ENCODE assay signal across 1 cellular context in genomic region chr6:87340230-87340629, GRCh38.
A peak's percentile ranks its signal among the peaks of the same experiment; 100 is the strongest.
TF ChIP-seq lines count a peak whose summit lies in the region.

No MANE protein-coding gene starts in this region.

TF ChIP-seq in K562, 482 proteins besides CTCF, POLR2A, EP300 and RAD21 (continues in another document):
- TF ChIP-seq KLF16 (IDR thresholded peaks at IDR 0.05) (no peak), MXI1 (IDR thresholded peaks at IDR 0.05; ENCODE audit: low read depth, low read length) (no peak), RBM25 (IDR thresholded peaks at IDR 0.05; ENCODE audit: low read depth, low read length, severe bottlenecking) (no peak), MTF1 (CRISPR knock-in tag; IDR thresholded peaks at IDR 0.05; ENCODE audit: borderline replicate concordance) (no peak), ZNF407 (IDR thresholded peaks at IDR 0.05; ENCODE audit: low read depth) (no peak), TAL1 (IDR thresholded peaks at IDR 0.05) (no peak), ZNF77 (CRISPR knock-in tag; IDR thresholded peaks at IDR 0.05) (no peak), DIDO1 (tag; IDR thresholded peaks at IDR 0.05; ENCODE audit: low read depth) (no peak), SMARCA4 (IDR thresholded peaks at IDR 0.05) (0 out of 2 replicates have a peak, but pooled peaks have one; percentile 20), POLR3A (IDR thresholded peaks at IDR 0.05; ENCODE audit: borderline replicate concordance, extremely low read depth, insufficient read depth, insufficient read length) (no peak), NR3C1 (CRISPR knock-in tag; IDR thresholded peaks at IDR 0.05) (no peak), SRF (CRISPR knock-in tag; IDR thresholded peaks at IDR 0.05) (no peak), HMG20B (CRISPR knock-in tag; IDR thresholded peaks at IDR 0.05) (no peak), ZNF12 (CRISPR knock-in tag; IDR thresholded peaks at IDR 0.05) (no peak), ELF1 (tag; IDR thresholded peaks at IDR 0.05) (no peak), ARID3B (CRISPR knock-in tag; IDR thresholded peaks at IDR 0.05; ENCODE audit: borderline replicate concordance) (no peak), DPF2 (IDR thresholded peaks at IDR 0.05) (no peak), TAF9B (IDR thresholded peaks at IDR 0.05; ENCODE audit: partially characterized antibody) (no peak), ZNF224 (CRISPR knock-in tag; IDR thresholded peaks at IDR 0.05) (no peak), ZNF124 (CRISPR knock-in tag; IDR thresholded peaks at IDR 0.05) (no peak), MCM5 (IDR thresholded peaks at IDR 0.05; ENCODE audit: low read depth) (no peak), ZBTB1 (CRISPR knock-in tag; IDR thresholded peaks at IDR 0.05; ENCODE audit: borderline replicate concordance, low read depth) (no peak), ESRRB (CRISPR knock-in tag; IDR thresholded peaks at IDR 0.05; ENCODE audit: borderline replicate concordance) (no peak), ZZZ3 (IDR thresholded peaks at IDR 0.05) (no peak), ATF7 (IDR thresholded peaks at IDR 0.05) (peak; percentile 16; the same call in 1 of the 2 replicates), HES1 (IDR thresholded peaks at IDR 0.05; ENCODE audit: low read depth) (no peak), JUND (IDR thresholded peaks at IDR 0.05; ENCODE audit: borderline replicate concordance, low read depth, low read length) (peak; percentile 3; the same call in 1 of the 2 replicates), JUND (tag; IDR thresholded peaks at IDR 0.05; ENCODE audit: borderline replicate concordance, low read depth, low read length) (0 out of 3 replicates have a peak, but pooled peaks have one; percentile 47), SREBF2 (CRISPR knock-in tag; IDR thresholded peaks at IDR 0.05) (no peak), ATF1 (CRISPR knock-in tag; IDR thresholded peaks at IDR 0.05) (no peak), ATF1 (tag; IDR thresholded peaks at IDR 0.05) (peak; percentile 25; the same call in 1 of the 2 replicates)
- TF ChIP-seq, protein P1, sequence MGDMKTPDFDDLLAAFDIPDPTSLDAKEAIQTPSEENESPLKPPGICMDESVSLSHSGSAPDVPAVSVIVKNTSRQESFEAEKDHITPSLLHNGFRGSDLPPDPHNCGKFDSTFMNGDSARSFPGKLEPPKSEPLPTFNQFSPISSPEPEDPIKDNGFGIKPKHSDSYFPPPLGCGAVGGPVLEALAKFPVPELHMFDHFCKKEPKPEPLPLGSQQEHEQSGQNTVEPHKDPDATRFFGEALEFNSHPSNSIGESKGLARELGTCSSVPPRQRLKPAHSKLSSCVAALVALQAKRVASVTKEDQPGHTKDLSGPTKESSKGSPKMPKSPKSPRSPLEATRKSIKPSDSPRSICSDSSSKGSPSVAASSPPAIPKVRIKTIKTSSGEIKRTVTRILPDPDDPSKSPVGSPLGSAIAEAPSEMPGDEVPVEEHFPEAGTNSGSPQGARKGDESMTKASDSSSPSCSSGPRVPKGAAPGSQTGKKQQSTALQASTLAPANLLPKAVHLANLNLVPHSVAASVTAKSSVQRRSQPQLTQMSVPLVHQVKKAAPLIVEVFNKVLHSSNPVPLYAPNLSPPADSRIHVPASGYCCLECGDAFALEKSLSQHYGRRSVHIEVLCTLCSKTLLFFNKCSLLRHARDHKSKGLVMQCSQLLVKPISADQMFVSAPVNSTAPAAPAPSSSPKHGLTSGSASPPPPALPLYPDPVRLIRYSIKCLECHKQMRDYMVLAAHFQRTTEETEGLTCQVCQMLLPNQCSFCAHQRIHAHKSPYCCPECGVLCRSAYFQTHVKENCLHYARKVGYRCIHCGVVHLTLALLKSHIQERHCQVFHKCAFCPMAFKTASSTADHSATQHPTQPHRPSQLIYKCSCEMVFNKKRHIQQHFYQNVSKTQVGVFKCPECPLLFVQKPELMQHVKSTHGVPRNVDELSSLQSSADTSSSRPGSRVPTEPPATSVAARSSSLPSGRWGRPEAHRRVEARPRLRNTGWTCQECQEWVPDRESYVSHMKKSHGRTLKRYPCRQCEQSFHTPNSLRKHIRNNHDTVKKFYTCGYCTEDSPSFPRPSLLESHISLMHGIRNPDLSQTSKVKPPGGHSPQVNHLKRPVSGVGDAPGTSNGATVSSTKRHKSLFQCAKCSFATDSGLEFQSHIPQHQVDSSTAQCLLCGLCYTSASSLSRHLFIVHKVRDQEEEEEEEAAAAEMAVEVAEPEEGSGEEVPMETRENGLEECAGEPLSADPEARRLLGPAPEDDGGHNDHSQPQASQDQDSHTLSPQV (IDR thresholded peaks at IDR 0.05), result 0 out of 2 replicates have a peak, but pooled peaks have one; percentile 26
- TF ChIP-seq, protein P2, sequence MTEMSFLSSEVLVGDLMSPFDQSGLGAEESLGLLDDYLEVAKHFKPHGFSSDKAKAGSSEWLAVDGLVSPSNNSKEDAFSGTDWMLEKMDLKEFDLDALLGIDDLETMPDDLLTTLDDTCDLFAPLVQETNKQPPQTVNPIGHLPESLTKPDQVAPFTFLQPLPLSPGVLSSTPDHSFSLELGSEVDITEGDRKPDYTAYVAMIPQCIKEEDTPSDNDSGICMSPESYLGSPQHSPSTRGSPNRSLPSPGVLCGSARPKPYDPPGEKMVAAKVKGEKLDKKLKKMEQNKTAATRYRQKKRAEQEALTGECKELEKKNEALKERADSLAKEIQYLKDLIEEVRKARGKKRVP (CRISPR knock-in tag; IDR thresholded peaks at IDR 0.05), result no peak
- TF ChIP-seq, protein P3, sequence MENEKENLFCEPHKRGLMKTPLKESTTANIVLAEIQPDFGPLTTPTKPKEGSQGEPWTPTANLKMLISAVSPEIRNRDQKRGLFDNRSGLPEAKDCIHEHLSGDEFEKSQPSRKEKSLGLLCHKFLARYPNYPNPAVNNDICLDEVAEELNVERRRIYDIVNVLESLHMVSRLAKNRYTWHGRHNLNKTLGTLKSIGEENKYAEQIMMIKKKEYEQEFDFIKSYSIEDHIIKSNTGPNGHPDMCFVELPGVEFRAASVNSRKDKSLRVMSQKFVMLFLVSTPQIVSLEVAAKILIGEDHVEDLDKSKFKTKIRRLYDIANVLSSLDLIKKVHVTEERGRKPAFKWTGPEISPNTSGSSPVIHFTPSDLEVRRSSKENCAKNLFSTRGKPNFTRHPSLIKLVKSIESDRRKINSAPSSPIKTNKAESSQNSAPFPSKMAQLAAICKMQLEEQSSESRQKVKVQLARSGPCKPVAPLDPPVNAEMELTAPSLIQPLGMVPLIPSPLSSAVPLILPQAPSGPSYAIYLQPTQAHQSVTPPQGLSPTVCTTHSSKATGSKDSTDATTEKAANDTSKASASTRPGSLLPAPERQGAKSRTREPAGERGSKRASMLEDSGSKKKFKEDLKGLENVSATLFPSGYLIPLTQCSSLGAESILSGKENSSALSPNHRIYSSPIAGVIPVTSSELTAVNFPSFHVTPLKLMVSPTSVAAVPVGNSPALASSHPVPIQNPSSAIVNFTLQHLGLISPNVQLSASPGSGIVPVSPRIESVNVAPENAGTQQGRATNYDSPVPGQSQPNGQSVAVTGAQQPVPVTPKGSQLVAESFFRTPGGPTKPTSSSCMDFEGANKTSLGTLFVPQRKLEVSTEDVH (IDR thresholded peaks at IDR 0.05; ENCODE audit: low read depth, partially characterized antibody), result no peak
- TF ChIP-seq, protein P4, sequence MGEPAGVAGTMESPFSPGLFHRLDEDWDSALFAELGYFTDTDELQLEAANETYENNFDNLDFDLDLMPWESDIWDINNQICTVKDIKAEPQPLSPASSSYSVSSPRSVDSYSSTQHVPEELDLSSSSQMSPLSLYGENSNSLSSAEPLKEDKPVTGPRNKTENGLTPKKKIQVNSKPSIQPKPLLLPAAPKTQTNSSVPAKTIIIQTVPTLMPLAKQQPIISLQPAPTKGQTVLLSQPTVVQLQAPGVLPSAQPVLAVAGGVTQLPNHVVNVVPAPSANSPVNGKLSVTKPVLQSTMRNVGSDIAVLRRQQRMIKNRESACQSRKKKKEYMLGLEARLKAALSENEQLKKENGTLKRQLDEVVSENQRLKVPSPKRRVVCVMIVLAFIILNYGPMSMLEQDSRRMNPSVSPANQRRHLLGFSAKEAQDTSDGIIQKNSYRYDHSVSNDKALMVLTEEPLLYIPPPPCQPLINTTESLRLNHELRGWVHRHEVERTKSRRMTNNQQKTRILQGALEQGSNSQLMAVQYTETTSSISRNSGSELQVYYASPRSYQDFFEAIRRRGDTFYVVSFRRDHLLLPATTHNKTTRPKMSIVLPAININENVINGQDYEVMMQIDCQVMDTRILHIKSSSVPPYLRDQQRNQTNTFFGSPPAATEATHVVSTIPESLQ (CRISPR knock-in tag; IDR thresholded peaks at IDR 0.05), result no peak
- TF ChIP-seq, protein P5, sequence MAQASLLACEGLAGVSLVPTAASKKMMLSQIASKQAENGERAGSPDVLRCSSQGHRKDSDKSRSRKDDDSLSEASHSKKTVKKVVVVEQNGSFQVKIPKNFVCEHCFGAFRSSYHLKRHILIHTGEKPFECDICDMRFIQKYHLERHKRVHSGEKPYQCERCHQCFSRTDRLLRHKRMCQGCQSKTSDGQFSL (CRISPR knock-in tag; IDR thresholded peaks at IDR 0.05), result no peak
- TF ChIP-seq, protein P5 (tag; IDR thresholded peaks at IDR 0.05), result no peak
- TF ChIP-seq, protein P6, sequence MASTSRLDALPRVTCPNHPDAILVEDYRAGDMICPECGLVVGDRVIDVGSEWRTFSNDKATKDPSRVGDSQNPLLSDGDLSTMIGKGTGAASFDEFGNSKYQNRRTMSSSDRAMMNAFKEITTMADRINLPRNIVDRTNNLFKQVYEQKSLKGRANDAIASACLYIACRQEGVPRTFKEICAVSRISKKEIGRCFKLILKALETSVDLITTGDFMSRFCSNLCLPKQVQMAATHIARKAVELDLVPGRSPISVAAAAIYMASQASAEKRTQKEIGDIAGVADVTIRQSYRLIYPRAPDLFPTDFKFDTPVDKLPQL (IDR thresholded peaks at IDR 0.05; ENCODE audit: extremely low read depth, insufficient read length), result no peak
